In genomic region chr5:2200261-2200965, GRCh38 we compare ENCODE assay signal across 13 cellular contexts.
"Had no signal": no experiment of that assay in that cellular context is flagged by ENCODE, and none has a peak within 500 bp of the region (broad histone marks: within the 10 kb centered on the region; RNA-seq: fewer than 3 reads in every experiment).

No MANE protein-coding gene starts in this region.

- H3K4me3 ChIP-seq: thoracic aorta had no signal

- H3K36me3 ChIP-seq: thoracic aorta had no signal

- FAIRE-seq: kidney had no signal

- DNase-seq: activated CD4-positive, alpha-beta T cell treated with anti-CD3 and anti-CD28 coated beads, Interleukin-2, amount 50 U/mL, for 4 hours; activated CD4-positive, CD25-positive, alpha-beta regulatory T cell treated with anti-CD3 and anti-CD28 coated beads, Interleukin-2, amount 50 U/mL, for 72 hours; activated gamma-delta T cell treated with Interleukin-2 at 50 U/mL for 16 hours; amygdala; effector memory CD8-positive, alpha-beta T cell; kidney; mesendoderm; natural killer cell; SK-N-SH; stimulated activated CD4-positive, alpha-beta T cell treated with anti-CD3 and anti-CD28 coated beads, Interleukin-12 subunit alpha, Interleukin-12 subunit beta, amount 100 ng/mL, for 4 hours; T-cell; T-helper 9 cell had no signal

- H3K9me3 ChIP-seq: SK-N-SH, thoracic aorta had no signal

- H3K27ac ChIP-seq: thoracic aorta had no signal

- ATAC-seq: effector memory CD8-positive, alpha-beta T cell; natural killer cell; T-cell had no signal
